Comparison of ENCODE assay signal across 20 cellular contexts in genomic region chrX:36445576-36445975, GRCh38.
"Had no signal": no experiment of that assay in that cellular context is flagged by ENCODE, and none has a peak within 500 bp of the region (broad histone marks: within the 10 kb centered on the region; RNA-seq: fewer than 3 reads in every experiment).

No MANE protein-coding gene starts in this region.

- DNase-seq: cortex of kidney; dorsolateral prefrontal cortex; effector CD8-positive, alpha-beta T cell; heart right ventricle; left ventricle myocardium superior; mesendoderm; naive B cell; occipital lobe; pancreas; retina; right lobe of liver; stimulated activated CD4-positive, alpha-beta T cell treated with anti-CD3 and anti-CD28 coated beads, Interleukin-15, amount 100 ng/mL, for 24 hours; stimulated activated CD4-positive, alpha-beta T cell treated with anti-CD3 and anti-CD28 coated beads, Interleukin-1b, Interleukin-23, amount 100 ng/mL, for 48 hours; stimulated activated CD4-positive, alpha-beta T cell treated with anti-CD3 and anti-CD28 coated beads, Interleukin-4, amount 100 ng/mL, for 24 hours; stimulated activated naive B cell treated with anti-CD40 and anti-IgM and Interleukin-4, amounts not matched to agents 10 μg/mL and 1 μg/mL and 100 μg/mL, for 72 hours; stimulated activated naive CD8-positive, alpha-beta T cell treated with anti-CD3 and anti-CD28 coated beads, Interleukin-15, amount 100 ng/mL, for 72 hours; transverse colon had no signal

- ATAC-seq: heart right ventricle; left ventricle myocardium superior; pancreas; stimulated activated naive B cell treated with anti-CD40 and anti-IgM and Interleukin-4, amounts not matched to agents 10 μg/mL and 1 μg/mL and 100 μg/mL, for 72 hours; stimulated activated naive CD8-positive, alpha-beta T cell treated with anti-CD3 and anti-CD28 coated beads, Interleukin-15, amount 100 ng/mL, for 72 hours had no signal

- H3K27ac ChIP-seq: dorsolateral prefrontal cortex, heart right ventricle, pancreas, prostate gland, right lobe of liver, thoracic aorta, transverse colon had no signal

- H3K9me3 ChIP-seq: pancreas, prostate gland, right lobe of liver, thoracic aorta, transverse colon had no signal

- H3K27me3 ChIP-seq: heart right ventricle, pancreas, right lobe of liver, transverse colon had no signal

- H3K36me3 ChIP-seq: heart right ventricle, pancreas, prostate gland, right lobe of liver, thoracic aorta, transverse colon had no signal

- H3K4me3 ChIP-seq: dorsolateral prefrontal cortex, heart right ventricle, lung, pancreas, prostate gland, right lobe of liver, thoracic aorta, transverse colon had no signal

- H3K4me1 ChIP-seq: heart right ventricle, pancreas, prostate gland, right lobe of liver, transverse colon had no signal
